ENCODE assay signal across 8 cellular contexts in the genomic region with DNA sequence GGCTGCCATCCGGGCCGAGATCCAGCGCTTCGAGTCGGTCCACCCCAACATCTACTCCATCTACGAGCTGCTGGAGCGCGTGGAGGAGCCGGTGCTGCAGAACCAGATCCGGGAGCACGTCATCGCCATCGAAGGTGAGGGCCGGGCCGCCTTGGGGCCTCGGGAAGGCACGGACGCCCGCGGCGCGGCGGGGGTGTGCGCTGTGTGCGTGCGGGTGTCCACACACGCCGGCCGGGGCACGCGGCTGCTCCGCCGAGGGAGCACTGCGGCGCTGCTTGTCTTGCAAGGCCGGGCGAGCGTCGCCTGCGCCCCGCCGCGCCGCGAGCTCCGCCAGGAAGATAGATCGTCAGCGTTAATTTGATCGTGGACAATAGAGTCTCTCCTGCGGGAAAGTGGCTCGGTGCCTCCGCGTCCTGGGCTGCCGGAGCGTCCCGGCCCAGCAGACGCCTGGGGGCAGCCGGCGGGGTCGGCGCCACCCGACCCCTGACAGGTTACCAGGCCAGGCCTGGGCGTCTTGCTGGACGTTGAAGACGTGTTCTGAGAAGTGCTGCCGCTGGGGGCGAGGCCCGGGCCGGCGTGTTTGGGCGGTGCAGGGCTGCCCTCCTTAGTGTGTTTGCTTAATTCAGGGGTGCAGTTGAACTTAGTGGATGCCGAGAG. TPM values are rescaled to one million over a fixed set of nuclear protein-coding genes. Genes with fewer than 3 reads are reported as not detected.
DNase-seq lines count a peak whose midpoint lies in the region; ATAC-seq and TF ChIP-seq lines count a peak whose summit lies in the region.

No MANE protein-coding gene starts in this region.

- peak in 1 of 2 donors; percentile 32 for ATAC-seq in left cardiac atrium
- no peak for ATAC-seq in GM18907 (IDR thresholded peaks at IDR 0.05; ENCODE audit: unreplicated experiment)
- ATAC-seq in HG03097 (IDR thresholded peaks at IDR 0.05; ENCODE audit: low FRiP score, unreplicated experiment): no peak

- H3K9me3 Mint-ChIP-seq in activated naive CD8-positive, alpha-beta T cell (ENCODE audit: low read depth): no peaks in the 10 kb centered on the region

- DNase-seq in AG09309 (ENCODE audit: low read depth): no peak
- no peak for DNase-seq in HFF-Myc (ENCODE audit: extremely low read depth, low read depth)
- peak; percentile 50 for DNase-seq in left cardiac atrium
- DNase-seq in posterior cingulate gyrus: peak in 9 of 10 donors; percentile 31 to 92 (median 50)
- DNase-seq in NCI-H524 treated with DMSO at 0.1 percent for 48 hours (lab: John Stamatoyannopoulos, UW): no peak

- TF ChIP-seq CTCF in AG09309 (IDR thresholded peaks at IDR 0.05; ENCODE audit: control insufficient read depth, insufficient read depth, low read depth, low read length, missing control alignments) (no peak), HFF-Myc (IDR thresholded peaks at IDR 0.05; ENCODE audit: low read depth, low read length, missing control alignments) (no peak)

- peak overlapping the region; percentile 74 for H3K4me3 Mint-ChIP-seq in activated naive CD8-positive, alpha-beta T cell

- peaks cover 25% of the 10 kb centered on the region for H3K27me3 Mint-ChIP-seq in activated naive CD8-positive, alpha-beta T cell

- intact Hi-C loops in left cardiac atrium (cut with DNase I): loop anchor here in 1 of 2 donors (10.0 kb wide), 1 partner anchor 90 kb away; no protein-coding TSS in a partner anchor
- intact Hi-C loops in posterior cingulate gyrus (cut with DNase I): loop anchor here (2.0 to 5.0 kb wide), 5 partner anchors 63 to 353 kb away; no protein-coding TSS in a partner anchor

- H3K4me3 ChIP-seq in AG09309 (ENCODE audit: control insufficient read depth, low read depth, low read length) (peak overlapping the region; percentile 61), HFF-Myc (replicated peaks; ENCODE audit: low read depth, low read length) (peak overlapping the region; percentile 63)

- no peaks in the 10 kb centered on the region for H3K36me3 Mint-ChIP-seq in activated naive CD8-positive, alpha-beta T cell

- peaks cover 13% of the 10 kb centered on the region for H3K4me1 Mint-ChIP-seq in activated naive CD8-positive, alpha-beta T cell (ENCODE audit: low read depth)

- H3K27ac Mint-ChIP-seq in activated naive CD8-positive, alpha-beta T cell: no peak overlapping the region

RNA-seq across cellular contexts. Expression of a gene that starts 1.0 kb away (rescaled TPM):
- 10 to 100 TPM; 22.5 to 23.9 TPM for total RNA-seq in left cardiac atrium

Comparison
In these comparisons a context has a peak if more than half of its experiments do, and no peak if none do; other contexts are left out.
1. DNase-seq: peak in left cardiac atrium (single experiment) and posterior cingulate gyrus (9 of 10); none in AG09309 (single experiment), HFF-Myc (single experiment) and NCI-H524 treated with DMSO at 0.1 percent for 48 hours (single experiment).